In the genomic region with DNA sequence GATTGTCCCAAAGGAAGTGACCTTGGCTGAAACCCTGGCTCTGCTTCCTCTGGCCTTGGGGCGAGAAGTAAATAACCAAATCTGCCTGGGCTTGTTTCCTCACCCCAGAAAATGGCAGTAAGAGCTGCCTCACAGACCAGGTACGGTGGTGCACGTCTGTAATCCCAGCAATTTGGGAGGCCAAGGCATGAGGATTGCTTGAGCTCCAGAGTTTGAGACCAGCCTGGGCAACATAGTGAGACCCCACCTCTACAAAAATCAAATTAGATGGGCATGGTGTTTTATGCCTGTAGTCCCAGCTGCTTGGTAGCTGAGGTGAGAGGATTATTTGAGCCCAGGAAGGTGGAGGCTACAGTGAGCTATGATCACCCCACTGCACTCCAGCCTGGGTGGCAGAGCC, we compare ENCODE assay signal across 1 cellular context.
TF ChIP-seq lines count a peak whose summit lies in the region.

No MANE protein-coding gene starts in this region.

TF ChIP-seq in K562, 482 proteins besides CTCF, POLR2A, EP300 and RAD21:
- TF ChIP-seq ZNF121 (CRISPR knock-in tag; conservative IDR thresholded peaks at IDR 0.05) = peak; percentile 41
